20 cellular contexts compared by ENCODE assay signal in the genomic region with DNA sequence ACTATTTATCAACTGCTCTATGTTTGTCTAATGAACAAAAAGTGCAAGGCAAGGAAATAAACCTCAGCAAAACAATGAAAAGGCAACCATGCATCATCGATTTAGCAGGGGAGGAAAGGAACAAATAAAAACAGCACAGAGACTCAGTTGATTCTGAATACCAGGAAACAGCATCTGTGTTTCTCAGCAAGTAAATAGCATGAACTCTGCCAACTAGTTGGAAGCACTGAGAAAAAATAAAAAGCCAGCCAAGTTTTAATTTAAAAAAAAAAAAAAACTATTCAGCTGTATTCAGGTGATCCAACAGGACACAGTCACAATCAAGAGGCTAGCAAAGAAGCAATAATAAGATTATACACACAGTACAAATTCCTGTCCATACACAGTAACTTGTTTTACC. TPM values are rescaled to one million over a fixed set of nuclear protein-coding genes. Genes with fewer than 3 reads are reported as not detected.
DNase-seq lines count a peak whose midpoint lies in the region; FAIRE-seq and TF ChIP-seq lines count a peak whose summit lies in the region.
"Had no signal": no experiment of that assay in that cellular context is flagged by ENCODE, and none has a peak within 500 bp of the region (broad histone marks: within the 10 kb centered on the region; RNA-seq: fewer than 3 reads in every experiment).

No MANE protein-coding gene starts in this region.

- H3K4me3 ChIP-seq in suprapubic skin: no peak overlapping the region
- H3K4me3 ChIP-seq: A549; BLaER1 treated with 17β-estradiol and CSF1 and Interleukin-3, amounts not matched to agents 10 nM and 100 nM; HAP-1 had no signal

- no peak for TF ChIP-seq EP300 in suprapubic skin (IDR thresholded peaks at IDR 0.05)

- H3K27me3 Mint-ChIP-seq in neural crest cell (ENCODE audit: low read depth): no peaks in the 10 kb centered on the region
- no peaks in the 10 kb centered on the region for H3K27me3 Mint-ChIP-seq in activated CD4-positive, alpha-beta T cell treated with anti-CD3 and anti-CD28 coated beads, Interleukin-2, amount 10 ng/mL, durations not matched to agents 24 days and 14 days

- H3K4me1 Mint-ChIP-seq in neural crest cell: peaks cover 37% of the 10 kb centered on the region
- no peaks in the 10 kb centered on the region for H3K4me1 Mint-ChIP-seq in activated CD4-positive, alpha-beta T cell treated with anti-CD3 and anti-CD28 coated beads, Interleukin-2, amount 10 ng/mL, durations not matched to agents 24 days and 14 days

- TF ChIP-seq POLR2A in suprapubic skin (IDR thresholded peaks at IDR 0.05): no peak

- no peaks in the 10 kb centered on the region for H3K36me3 ChIP-seq in suprapubic skin
- H3K36me3 ChIP-seq: BLaER1 treated with 17β-estradiol and CSF1 and Interleukin-3, amounts not matched to agents 10 nM and 100 nM; HAP-1 had no signal

- intact Hi-C loops in activated CD4-positive, alpha-beta T cell treated with anti-CD3 and anti-CD28 coated beads, Interleukin-2, amount 10 ng/mL, durations not matched to agents 24 days and 14 days (cut with micrococcal nuclease): no loop called here

- peak; percentile 46 for FAIRE-seq in endometrium (lab: Jason Lieb, UNC)
- FAIRE-seq: A549, RCC 7860 had no signal

- DNase-seq in Ammon's horn (ENCODE audit: low spot score) (peak; percentile 46), NCI-H69 (lab: John Stamatoyannopoulos, UW) (peak; percentile 4), neural crest cell (ENCODE audit: low read depth, low spot score) (no peak), suprapubic skin (ENCODE audit: low spot score in 2 of 2) (no peak), AML-193 (lab: John Stamatoyannopoulos, UW) (no peak)
- DNase-seq in activated CD4-positive, alpha-beta T cell treated with anti-CD3 and anti-CD28 coated beads, Interleukin-2, amount 10 ng/mL, durations not matched to agents 24 days and 14 days: no peak
- DNase-seq: CD8-positive, alpha-beta T cell; DND-41; GDM1; IMR-90; NCI-H2029 had no signal

- H3K27me3 ChIP-seq in suprapubic skin: no peaks in the 10 kb centered on the region
- H3K27me3 ChIP-seq: BLaER1 treated with 17β-estradiol and CSF1 and Interleukin-3, amounts not matched to agents 10 nM and 100 nM had no signal

- H3K4me3 Mint-ChIP-seq in neural crest cell: no peak overlapping the region
- H3K4me3 Mint-ChIP-seq in activated CD4-positive, alpha-beta T cell treated with anti-CD3 and anti-CD28 coated beads, Interleukin-2, amount 10 ng/mL, durations not matched to agents 24 days and 14 days: no peak overlapping the region
- H3K4me3 Mint-ChIP-seq: CD8-positive, alpha-beta T cell had no signal

- H3K27ac Mint-ChIP-seq in neural crest cell (ENCODE audit: unreplicated experiment): peak overlapping the region; percentile 59
- H3K27ac Mint-ChIP-seq in activated CD4-positive, alpha-beta T cell treated with anti-CD3 and anti-CD28 coated beads, Interleukin-2, amount 10 ng/mL, durations not matched to agents 24 days and 14 days: no peak overlapping the region
- H3K27ac Mint-ChIP-seq: CD8-positive, alpha-beta T cell had no signal

- no peak for TF ChIP-seq CTCF in neural crest cell (conservative IDR thresholded peaks at IDR 0.05)
- TF ChIP-seq CTCF in suprapubic skin (IDR thresholded peaks at IDR 0.05): no peak

- no peaks in the 10 kb centered on the region for H3K9me3 ChIP-seq in suprapubic skin
- H3K9me3 ChIP-seq: A549, HAP-1 had no signal

- H3K4me1 ChIP-seq in suprapubic skin: no peaks in the 10 kb centered on the region
- H3K4me1 ChIP-seq: A549, HAP-1 had no signal

- 34% methylated on average over 1 of the region's 1 CpG for WGBS in suprapubic skin

- no peaks in the 10 kb centered on the region for H3K36me3 Mint-ChIP-seq in neural crest cell (ENCODE audit: low read depth)
- H3K36me3 Mint-ChIP-seq in activated CD4-positive, alpha-beta T cell treated with anti-CD3 and anti-CD28 coated beads, Interleukin-2, amount 10 ng/mL, durations not matched to agents 24 days and 14 days (ENCODE audit: low read depth): no peaks in the 10 kb centered on the region
- H3K36me3 Mint-ChIP-seq: CD8-positive, alpha-beta T cell had no signal

- peaks cover 2% of the 10 kb centered on the region for H3K9me3 Mint-ChIP-seq in neural crest cell
- no peaks in the 10 kb centered on the region for H3K9me3 Mint-ChIP-seq in activated CD4-positive, alpha-beta T cell treated with anti-CD3 and anti-CD28 coated beads, Interleukin-2, amount 10 ng/mL, durations not matched to agents 24 days and 14 days

- H3K27ac ChIP-seq in suprapubic skin: no peak overlapping the region
- H3K27ac ChIP-seq: A549; BLaER1 treated with 17β-estradiol and CSF1 and Interleukin-3, amounts not matched to agents 10 nM and 100 nM had no signal

RNA-seq across cellular contexts. Expression of gene PHYHIPL, which starts 42.1 kb away (rescaled TPM):
- total RNA-seq in neural crest cell (17.1 and 17.5 TPM in 2 replicates), suprapubic skin (under 1 TPM in 3 of 4 donors, not detected in 1; 0.21 to 0.25 (median 0.24) TPM)
- not detected in 2 replicates for total RNA-seq in activated CD4-positive, alpha-beta T cell treated with anti-CD3 and anti-CD28 coated beads, Interleukin-2, amount 10 ng/mL, durations not matched to agents 24 days and 14 days
- total RNA-seq: CD8-positive, alpha-beta T cell; HT1080; IMR-90; M059J; OCI-LY7; Right ventricle myocardium inferior had no signal

Comparison
In these comparisons a context has a peak if more than half of its experiments do, and no peak if none do; other contexts are left out.
1. DNase-seq: peak in Ammon's horn (single experiment) and NCI-H69 (single experiment); none in neural crest cell (single experiment), activated CD4-positive, alpha-beta T cell treated with anti-CD3 and anti-CD28 coated beads, Interleukin-2, amount 10 ng/mL, durations not matched to agents 24 days and 14 days (single experiment), suprapubic skin (0 of 2) and AML-193 (0 of 2).
2. RNA of gene PHYHIPL, which starts 42.1 kb away (total RNA-seq): 17.1 to 17.5 TPM in neural crest cell; 0.21 to 0.25 TPM in suprapubic skin and not detected in activated CD4-positive, alpha-beta T cell treated with anti-CD3 and anti-CD28 coated beads, Interleukin-2, amount 10 ng/mL, durations not matched to agents 24 days and 14 days; every median in the first group is over 10 times any median in the second.